23 cellular contexts compared by ENCODE assay signal in the genomic region with DNA sequence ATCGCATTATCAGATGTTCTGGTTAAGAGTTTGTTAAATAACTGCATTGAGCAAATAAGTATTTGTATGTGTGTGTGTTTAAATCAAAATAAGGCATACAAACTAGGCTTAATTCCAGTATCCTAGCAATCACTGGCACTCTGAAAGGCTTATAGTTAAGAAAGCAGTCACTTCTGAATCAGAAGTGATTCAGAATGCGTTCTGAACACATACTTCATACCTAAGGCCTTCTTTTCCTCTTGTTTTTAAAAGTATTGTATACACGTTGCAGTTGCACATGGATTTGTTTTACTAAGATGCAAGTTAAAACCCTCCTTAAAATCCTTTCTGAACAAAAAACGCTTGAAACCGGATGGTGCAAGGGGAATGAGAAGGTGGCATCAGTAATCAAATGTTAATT.
DNase-seq lines count a peak whose midpoint lies in the region; ATAC-seq and TF ChIP-seq lines count a peak whose summit lies in the region.
"Had no signal": no experiment of that assay in that cellular context is flagged by ENCODE, and none has a peak within 500 bp of the region (broad histone marks: within the 10 kb centered on the region; RNA-seq: fewer than 3 reads in every experiment).

No MANE protein-coding gene starts in this region.

- TF ChIP-seq POLR2A in upper lobe of left lung (IDR thresholded peaks at IDR 0.05): no peak
- TF ChIP-seq POLR2A in transverse colon (IDR thresholded peaks at IDR 0.05): no peak

- no peak overlapping the region for H4K5ac ChIP-seq in H9 (ENCODE audit: insufficient read length, low read depth, low read length)

- no peak overlapping the region for H3K4me2 ChIP-seq in H9 (ENCODE audit: insufficient read depth, insufficient read length, low read length)

- in situ Hi-C loops in transverse colon (cut with MboI; ENCODE audit: low pct_ligation_motif_present in 1 of 4, low pct_unique_long_range_greater_than_20kb in 1 of 4, low sequenced_read_pairs in 3 of 4): no loop called here

- H3K14ac ChIP-seq in H9 (ENCODE audit: insufficient read depth, low read length): no peak overlapping the region

- no peak overlapping the region for H4K91ac ChIP-seq in H9 (ENCODE audit: insufficient read length, low read depth, low read length)

- no peaks in the 10 kb centered on the region for H3K9me3 Mint-ChIP-seq in H9
- H3K9me3 Mint-ChIP-seq in CD8-positive, alpha-beta memory T cell: no peaks in the 10 kb centered on the region
- H3K9me3 Mint-ChIP-seq: activated B cell treated with CpG ODN at 0.5 μM for 24 hours; activated CD8-positive, alpha-beta T cell treated with anti-CD3 and anti-CD28 coated beads for 36 hours; CD4-positive, CD25-positive, alpha-beta regulatory T cell; nephron progenitor cell had no signal

- no peak overlapping the region for H2BK15ac ChIP-seq in H9 (ENCODE audit: low read depth, low read length)

- H2AK5ac ChIP-seq in H9 (ENCODE audit: insufficient read length, low read length): no peak overlapping the region

- no peak overlapping the region for H4K8ac ChIP-seq in H9 (replicated peaks; ENCODE audit: insufficient read length, low read depth, low read length)

- H3K23me2 ChIP-seq in H9 (ENCODE audit: insufficient read length, low read depth, low read length, poor library complexity, severe bottlenecking): no peaks in the 10 kb centered on the region

- H3T11ph ChIP-seq in H9 (ENCODE audit: low read length): no peak overlapping the region

- no peak overlapping the region for H3K18ac ChIP-seq in H9 (ENCODE audit: insufficient read length, low read depth, low read length)

- no peak overlapping the region for H3K4me3 Mint-ChIP-seq in H9
- no peak overlapping the region for H3K4me3 Mint-ChIP-seq in CD8-positive, alpha-beta memory T cell
- H3K4me3 Mint-ChIP-seq: activated B cell treated with CpG ODN at 0.5 μM for 24 hours; activated CD8-positive, alpha-beta T cell treated with anti-CD3 and anti-CD28 coated beads for 36 hours; CD4-positive, CD25-positive, alpha-beta regulatory T cell; nephron progenitor cell had no signal

- no peak overlapping the region for H2BK20ac ChIP-seq in H9 (ENCODE audit: low read depth, low read length, poor library complexity, severe bottlenecking)

- H3K4ac ChIP-seq in H9 (ENCODE audit: low read depth, low read length): no peak overlapping the region

- H3K27me3 ChIP-seq in H9 (ENCODE audit: insufficient read depth, low read length): no peaks in the 10 kb centered on the region
- H3K27me3 ChIP-seq in iPS-18a (ENCODE audit: control insufficient read depth, insufficient read depth, low read length): no peaks in the 10 kb centered on the region
- no peaks in the 10 kb centered on the region for H3K27me3 ChIP-seq in upper lobe of left lung
- no peaks in the 10 kb centered on the region for H3K27me3 ChIP-seq in transverse colon
- no peaks in the 10 kb centered on the region for H3K27me3 ChIP-seq in CD8-positive, alpha-beta memory T cell (ENCODE audit: insufficient read depth, low read length, poor library complexity, severe bottlenecking)

- H3K4me3 ChIP-seq in iPS-18a (ENCODE audit: low read length) (no peak overlapping the region), upper lobe of left lung (no peak overlapping the region), transverse colon (no peak overlapping the region)
- H3K4me3 ChIP-seq in CD8-positive, alpha-beta memory T cell (ENCODE audit: low read length): no peak overlapping the region

- H3K9me3 ChIP-seq in H9 (ENCODE audit: control insufficient read depth, low read depth, low read length) (no peaks in the 10 kb centered on the region), iPS-18a (ENCODE audit: control insufficient read depth, low read depth, low read length) (no peaks in the 10 kb centered on the region), upper lobe of left lung (no peaks in the 10 kb centered on the region), transverse colon (no peaks in the 10 kb centered on the region)
- H3K9me3 ChIP-seq in CD8-positive, alpha-beta memory T cell (ENCODE audit: low read length): no peaks in the 10 kb centered on the region

- no peaks in the 10 kb centered on the region for H3K4me1 ChIP-seq in H9 (ENCODE audit: insufficient read depth, low read length)
- H3K4me1 ChIP-seq in iPS-18a (ENCODE audit: control insufficient read depth, low read depth, low read length): peaks cover 12% of the 10 kb centered on the region
- H3K4me1 ChIP-seq in upper lobe of left lung: peaks cover 19 to 28% (median 26%) of the 10 kb centered on the region in 4 donors
- H3K4me1 ChIP-seq in transverse colon: peaks cover 0 to 9% (median 6%) of the 10 kb centered on the region in 4 donors
- H3K4me1 ChIP-seq in CD8-positive, alpha-beta memory T cell (ENCODE audit: insufficient read depth, low read length): no peaks in the 10 kb centered on the region

- ATAC-seq in upper lobe of left lung (ENCODE audit: low FRiP score in 2 of 2): no peak
- ATAC-seq: activated CD8-positive, alpha-beta T cell treated with anti-CD3 and anti-CD28 coated beads for 36 hours; esophagus mucosa; sciatic nerve had no signal

- H3K36me3 Mint-ChIP-seq in H9 (ENCODE audit: insufficient read depth in 1 of 3, low read depth in 3 of 3): no peaks in the 10 kb centered on the region
- H3K36me3 Mint-ChIP-seq in CD8-positive, alpha-beta memory T cell: peaks cover 0 to 5% (median 0%) of the 10 kb centered on the region in 3 donors
- H3K36me3 Mint-ChIP-seq: CD4-positive, CD25-positive, alpha-beta regulatory T cell had no signal

- no peak overlapping the region for H2BK120ac ChIP-seq in H9 (ENCODE audit: low read depth, low read length, poor library complexity, severe bottlenecking)

- H2BK5ac ChIP-seq in H9 (ENCODE audit: insufficient read length, low read length): no peak overlapping the region

- DNase-seq in H9: no peak
- peak; percentile 47 for DNase-seq in astrocyte of the hippocampus (ENCODE audit: low read depth, low spot score)
- no peak for DNase-seq in upper lobe of left lung
- no peak for DNase-seq in transverse colon
- no peak for DNase-seq in middle frontal gyrus (ENCODE audit: extremely low spot score, low spot score)
- DNase-seq in CD8-positive, alpha-beta memory T cell: no peak
- DNase-seq: activated B cell treated with CpG ODN at 0.5 μM for 24 hours; activated CD8-positive, alpha-beta T cell treated with anti-CD3 and anti-CD28 coated beads for 36 hours; activated T-cell treated with anti-CD3 and anti-CD28 coated beads, Interleukin-2, amount 50 U/mL, for 1 hour; amygdala; CD4-positive, CD25-positive, alpha-beta regulatory T cell; effector CD4-positive, alpha-beta T cell; KG1; MV-4-11; NCI-H526; nephron progenitor cell; stimulated activated CD4-positive, alpha-beta T cell treated with anti-CD3 and anti-CD28 coated beads, Interleukin-15, amount 100 ng/mL, for 24 hours; stimulated activated CD8-positive, alpha-beta memory T cell treated with anti-CD3 and anti-CD28 coated beads, Interleukin-4, amount 100 ng/mL, for 48 hours; T1000 had no signal

- no peak overlapping the region for H3K27ac ChIP-seq in H9 (ENCODE audit: insufficient read length, low read depth, low read length)
- no peak overlapping the region for H3K27ac ChIP-seq in iPS-18a (ENCODE audit: low read length)
- peak overlapping the region in 3 of 4 donors; percentile 0 to 53 (median 12) for H3K27ac ChIP-seq in upper lobe of left lung
- no peak overlapping the region for H3K27ac ChIP-seq in transverse colon
- no peak overlapping the region for H3K27ac ChIP-seq in CD8-positive, alpha-beta memory T cell (ENCODE audit: low read depth, low read length)
- H3K27ac ChIP-seq: RWPE1 had no signal

- TF ChIP-seq EP300 in upper lobe of left lung (IDR thresholded peaks at IDR 0.05) (no peak), transverse colon (IDR thresholded peaks at IDR 0.05; ENCODE audit: low read depth) (no peak)

- H4K20me1 ChIP-seq in H9 (ENCODE audit: control insufficient read depth, insufficient read depth, insufficient read length): no peaks in the 10 kb centered on the region

- no peaks in the 10 kb centered on the region for H3K79me2 ChIP-seq in H9 (ENCODE audit: insufficient read depth, low read length)

- peaks cover 11 to 21% of the 10 kb centered on the region in 2 experiments for H3K4me1 Mint-ChIP-seq in H9
- H3K4me1 Mint-ChIP-seq in CD8-positive, alpha-beta memory T cell: peaks cover 1 to 7% (median 6%) of the 10 kb centered on the region in 3 donors
- H3K4me1 Mint-ChIP-seq: nephron progenitor cell had no signal

- TF ChIP-seq CTCF in H9 (conservative IDR thresholded peaks at IDR 0.05) (no peak), upper lobe of left lung (IDR thresholded peaks at IDR 0.05) (no peak), transverse colon (IDR thresholded peaks at IDR 0.05) (no peak)

- H2AFZ ChIP-seq in H9 (ENCODE audit: low read length): no peak overlapping the region

- H3K27me3 Mint-ChIP-seq in H9 (ENCODE audit: low read depth): no peaks in the 10 kb centered on the region
- no peaks in the 10 kb centered on the region for H3K27me3 Mint-ChIP-seq in CD8-positive, alpha-beta memory T cell
- H3K27me3 Mint-ChIP-seq: activated B cell treated with CpG ODN at 0.5 μM for 24 hours; activated CD8-positive, alpha-beta T cell treated with anti-CD3 and anti-CD28 coated beads for 36 hours; CD4-positive, CD25-positive, alpha-beta regulatory T cell had no signal

- WGBS in H9 (ENCODE audit: extremely low coverage, insufficient read length, low lambda C conversion rate): no CpG with 5 or more reads among the region's 5 CpGs
- WGBS in upper lobe of left lung, 2 donors: 69 to 84% methylated on average over 5 of the region's 5 CpGs
- WGBS in transverse colon (ENCODE audit: low coverage in 1 of 2), 2 donors: 87 to 91% methylated on average over 5 of the region's 5 CpGs

- no peak overlapping the region for H3K9ac ChIP-seq in H9 (ENCODE audit: extremely low read depth, insufficient read length, low read length)
- peak overlapping the region; percentile 14 for H3K9ac ChIP-seq in iPS-18a (ENCODE audit: low read length)

- H3K56ac ChIP-seq in H9 (ENCODE audit: insufficient read length, low read depth, low read length): no peak overlapping the region

- H3K23ac ChIP-seq in H9 (ENCODE audit: insufficient read length, low read depth, low read length): no peak overlapping the region

- CTCF ChIA-PET in CD8-positive, alpha-beta memory T cell (lab: Charles Lee): no interaction called here

- no peaks in the 10 kb centered on the region for H3K79me1 ChIP-seq in H9 (ENCODE audit: insufficient read depth, low read depth, low read length, poor library complexity, severe bottlenecking)

- intact Hi-C loops in transverse colon (cut with DNase I; ENCODE audit: low total_unique reads): no loop called here

- H2BK12ac ChIP-seq in H9 (ENCODE audit: insufficient read length, low read depth, low read length): no peak overlapping the region

- POLR2A ChIA-PET in CD8-positive, alpha-beta memory T cell (lab: Charles Lee): no interaction called here

- peak overlapping the region in 2 of 3 experiments; percentile 50 to 79; a peak in 3 of 7 replicates for H3K27ac Mint-ChIP-seq in H9
- no peak overlapping the region for H3K27ac Mint-ChIP-seq in CD8-positive, alpha-beta memory T cell
- H3K27ac Mint-ChIP-seq: activated B cell treated with CpG ODN at 0.5 μM for 24 hours; activated CD8-positive, alpha-beta T cell treated with anti-CD3 and anti-CD28 coated beads for 36 hours; CD4-positive, CD25-positive, alpha-beta regulatory T cell; nephron progenitor cell had no signal

- H3K36me3 ChIP-seq in iPS-18a (ENCODE audit: control insufficient read depth, low read depth, low read length): no peaks in the 10 kb centered on the region
- H3K36me3 ChIP-seq in upper lobe of left lung: no peaks in the 10 kb centered on the region
- no peaks in the 10 kb centered on the region for H3K36me3 ChIP-seq in transverse colon
- no peaks in the 10 kb centered on the region for H3K36me3 ChIP-seq in CD8-positive, alpha-beta memory T cell (ENCODE audit: insufficient read depth, low read length)

Comparison
In these comparisons a context has a peak if more than half of its experiments do, and no peak if none do; other contexts are left out.
1. H3K27ac ChIP-seq: peak in upper lobe of left lung (3 of 4); none in H9 (single experiment), iPS-18a (single experiment), transverse colon (0 of 4) and CD8-positive, alpha-beta memory T cell (single experiment).
2. H3K27ac Mint-ChIP-seq: peak in H9 (2 of 3); none in CD8-positive, alpha-beta memory T cell (0 of 8).